Comparison of ENCODE assay signal across 8 cellular contexts in genomic region chr12:80763874-80764273, GRCh38. TPM values are rescaled to one million over a fixed set of nuclear protein-coding genes. Genes with fewer than 3 reads are reported as not detected.
DNase-seq lines count a peak whose midpoint lies in the region; ATAC-seq and TF ChIP-seq lines count a peak whose summit lies in the region.

No MANE protein-coding gene starts in this region.

- H3K4me3 ChIP-seq in Jurkat, Clone E6-1 (ENCODE audit: low read length), result no peak overlapping the region
- no peak overlapping the region for H3K4me3 ChIP-seq in thoracic aorta

- no peaks in the 10 kb centered on the region for H3K9me3 ChIP-seq in thoracic aorta

- H3K27ac Mint-ChIP-seq in effector memory CD8-positive, alpha-beta T cell, result no peak overlapping the region

- CTCF ChIA-PET in GM10248 (lab: Yijun Ruan, JAX), result interaction anchor here (1.5 to 2.6 kb wide), 5 partner anchors 9 to 290 kb away, joined by 4 to 7 read pairs (median 5); no protein-coding TSS in a partner anchor

- H3K27me3 Mint-ChIP-seq in effector memory CD8-positive, alpha-beta T cell, result no peaks in the 10 kb centered on the region

- H3K4me3 Mint-ChIP-seq in effector memory CD8-positive, alpha-beta T cell, result no peak overlapping the region

- H3K27ac ChIP-seq in foreskin keratinocyte (no peak overlapping the region), thoracic aorta (no peak overlapping the region)

- H3K9me3 Mint-ChIP-seq in effector memory CD8-positive, alpha-beta T cell, result peaks cover 0 to 4% of the 10 kb centered on the region in 2 donors

- no peaks in the 10 kb centered on the region for H3K4me1 Mint-ChIP-seq in effector memory CD8-positive, alpha-beta T cell (ENCODE audit: low read depth in 2 of 2)

- no peaks in the 10 kb centered on the region for H3K36me3 ChIP-seq in thoracic aorta

- DNase-seq in GM10248 (ENCODE audit: extremely low spot score), result peak; percentile 10
- DNase-seq in Jurkat, Clone E6-1 (ENCODE audit: low read depth, low spot score), result peak; percentile 46
- peak; percentile 43 for DNase-seq in RKO (ENCODE audit: low spot score)
- DNase-seq in foreskin keratinocyte, result peak in 1 of 2 donors; percentile 30
- no peak for DNase-seq in thoracic aorta (ENCODE audit: low spot score)
- DNase-seq in effector memory CD8-positive, alpha-beta T cell, result no peak
- no peak for DNase-seq in stimulated activated CD4-positive, alpha-beta T cell treated with anti-CD3 and anti-CD28 coated beads, Interleukin-2, amount 100 ng/mL, for 24 hours

- peak; percentile 51 for TF ChIP-seq CTCF in GM10248 (IDR thresholded peaks at IDR 0.05; ENCODE audit: control extremely low read depth, extremely low read depth, low read depth, missing control alignments)
- TF ChIP-seq CTCF in foreskin keratinocyte (conservative IDR thresholded peaks at IDR 0.05), result peak; percentile 73
- TF ChIP-seq CTCF in thoracic aorta (IDR thresholded peaks at IDR 0.05), result peak; percentile 71

- H3K27me3 ChIP-seq in foreskin keratinocyte (no peaks in the 10 kb centered on the region), thoracic aorta (replicated peaks; ENCODE audit: insufficient read depth) (no peaks in the 10 kb centered on the region)

- peaks cover 2% of the 10 kb centered on the region for H3K36me3 Mint-ChIP-seq in effector memory CD8-positive, alpha-beta T cell (ENCODE audit: insufficient read depth)

- H3K4me1 ChIP-seq in foreskin keratinocyte (no peaks in the 10 kb centered on the region), thoracic aorta (ENCODE audit: control insufficient read depth in 1 of 2, low read depth in 2 of 2) (no peaks in the 10 kb centered on the region)

- peak; percentile 9 for ATAC-seq in foreskin keratinocyte
- ATAC-seq in thoracic aorta (ENCODE audit: insufficient number of reproducible peaks, low FRiP score, low read depth), result no peak
- no peak for ATAC-seq in HG02973 (IDR thresholded peaks at IDR 0.05; ENCODE audit: unreplicated experiment)
- no peak for ATAC-seq in effector memory CD8-positive, alpha-beta T cell (replicated peaks)

- POLR2A ChIA-PET in GM10248 (lab: Yijun Ruan, JAX), result no interaction called here

RNA-seq across cellular contexts. Expression of gene MYF5, which starts 47.2 kb away (rescaled TPM):
- not detected for polyA plus RNA-seq in Jurkat, Clone E6-1 (2012; ENCODE audit: insufficient read depth, insufficient read length)
- total RNA-seq in foreskin keratinocyte (not detected in 2 replicates), thoracic aorta (not detected)
- not detected in 2 replicates for polyA plus RNA-seq in foreskin keratinocyte

RNA-seq across cellular contexts. Expression of gene MYF6, which starts 56.4 kb away (rescaled TPM):
- polyA plus RNA-seq in Jurkat, Clone E6-1 (2012; ENCODE audit: insufficient read depth, insufficient read length), result not detected
- not detected in 2 replicates for total RNA-seq in foreskin keratinocyte
- not detected in 2 replicates for polyA plus RNA-seq in foreskin keratinocyte
- total RNA-seq in thoracic aorta, result not detected

Comparison
In these comparisons a context has a peak if more than half of its experiments do, and no peak if none do; other contexts are left out.
1. DNase-seq: peak in GM10248 (single experiment), Jurkat, Clone E6-1 (single experiment) and RKO (single experiment); none in thoracic aorta (single experiment), effector memory CD8-positive, alpha-beta T cell (0 of 3) and stimulated activated CD4-positive, alpha-beta T cell treated with anti-CD3 and anti-CD28 coated beads, Interleukin-2, amount 100 ng/mL, for 24 hours (0 of 2).
2. Peak in every context shown above with its lines, with median percentiles within 50 percentile points of each other: CTCF ChIP-seq.